8 cellular contexts compared by ENCODE assay signal in the genomic region with DNA sequence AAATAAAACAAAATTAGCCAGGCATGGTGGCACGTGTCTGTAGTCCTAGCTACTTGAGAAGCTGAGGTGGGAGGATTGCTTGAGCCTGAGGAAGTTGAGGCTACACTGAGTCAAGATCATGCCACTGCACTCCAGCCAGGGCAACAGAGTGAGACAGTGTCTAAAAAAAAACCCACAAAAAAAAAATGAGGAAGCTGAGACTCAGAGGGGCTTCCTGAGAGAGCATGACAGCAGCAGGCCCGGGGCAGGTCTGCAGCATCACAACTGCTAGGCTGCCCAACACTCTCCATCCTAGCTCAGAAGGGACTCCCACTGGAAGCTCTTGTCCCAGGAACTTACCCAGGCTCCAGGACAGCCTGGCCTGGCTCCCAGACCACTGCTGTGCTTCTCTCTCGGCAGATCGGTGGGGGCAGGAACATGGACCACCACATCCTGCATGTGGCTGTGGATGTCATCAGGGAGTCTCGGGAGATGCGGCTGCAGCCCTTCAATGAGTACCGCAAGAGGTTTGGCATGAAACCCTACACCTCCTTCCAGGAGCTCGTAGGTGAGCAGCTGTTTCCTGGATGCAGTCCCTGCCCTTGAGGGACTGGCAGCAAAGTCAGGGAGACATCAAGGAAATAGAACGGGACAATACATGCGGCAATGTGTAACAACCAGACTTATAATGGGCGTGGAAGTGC. TPM values are rescaled to one million over a fixed set of nuclear protein-coding genes. Genes with fewer than 3 reads are reported as not detected.
DNase-seq lines count a peak whose midpoint lies in the region; ATAC-seq lines count a peak whose summit lies in the region.

No MANE protein-coding gene starts in this region.

- no peak overlapping the region for H3K4me3 Mint-ChIP-seq in T-helper 17 cell
- no peak overlapping the region for H3K4me3 Mint-ChIP-seq in natural killer cell treated with Interleukin-12 subunit alpha and Interleukin-12 subunit beta and Interleukin-15 and Interleukin-18, amount 100 ng/mL, for 72 hours

- DNase-seq in T-helper 17 cell (no peak), pons (ENCODE audit: low spot score) (peak; percentile 69), mucosa of gallbladder (ENCODE audit: low spot score) (no peak), NCI-H1048 (lab: John Stamatoyannopoulos, UW) (no peak)
- no peak for DNase-seq in natural killer cell treated with Interleukin-12 subunit alpha and Interleukin-12 subunit beta and Interleukin-15 and Interleukin-18, amount 100 ng/mL, for 72 hours (ENCODE audit: low spot score)

- H3K27me3 Mint-ChIP-seq in T-helper 17 cell = peaks cover 68% of the 10 kb centered on the region
- peaks cover 0 to 8% of the 10 kb centered on the region in 2 donors for H3K27me3 Mint-ChIP-seq in natural killer cell treated with Interleukin-12 subunit alpha and Interleukin-12 subunit beta and Interleukin-15 and Interleukin-18, amount 100 ng/mL, for 72 hours

- no peaks in the 10 kb centered on the region for H3K9me3 ChIP-seq in T-helper 17 cell (ENCODE audit: control insufficient read depth, low read length, poor library complexity, severe bottlenecking)

- H3K9me3 Mint-ChIP-seq in natural killer cell treated with Interleukin-12 subunit alpha and Interleukin-12 subunit beta and Interleukin-15 and Interleukin-18, amount 100 ng/mL, for 72 hours = no peaks in the 10 kb centered on the region

- H3K4me1 Mint-ChIP-seq in T-helper 17 cell = peaks cover 6% of the 10 kb centered on the region
- peaks cover 0 to 2% of the 10 kb centered on the region in 2 donors for H3K4me1 Mint-ChIP-seq in natural killer cell treated with Interleukin-12 subunit alpha and Interleukin-12 subunit beta and Interleukin-15 and Interleukin-18, amount 100 ng/mL, for 72 hours (ENCODE audit: low read depth in 2 of 2)

- H3K36me3 Mint-ChIP-seq in T-helper 17 cell (ENCODE audit: low read depth) = peaks cover 4% of the 10 kb centered on the region
- H3K36me3 Mint-ChIP-seq in natural killer cell treated with Interleukin-12 subunit alpha and Interleukin-12 subunit beta and Interleukin-15 and Interleukin-18, amount 100 ng/mL, for 72 hours = no peaks in the 10 kb centered on the region

- no peak overlapping the region for H3K27ac Mint-ChIP-seq in T-helper 17 cell
- H3K27ac Mint-ChIP-seq in natural killer cell treated with Interleukin-12 subunit alpha and Interleukin-12 subunit beta and Interleukin-15 and Interleukin-18, amount 100 ng/mL, for 72 hours = no peak overlapping the region

- peak; percentile 72 for ATAC-seq in GM19351 (IDR thresholded peaks at IDR 0.05; ENCODE audit: unreplicated experiment)
- peak; percentile 79 for ATAC-seq in HG03571 (IDR thresholded peaks at IDR 0.05; ENCODE audit: unreplicated experiment)
- ATAC-seq in T-helper 17 cell = peak; percentile 79
- no peak for ATAC-seq in GM19467 (IDR thresholded peaks at IDR 0.05; ENCODE audit: unreplicated experiment)
- no peak for ATAC-seq in natural killer cell treated with Interleukin-12 subunit alpha and Interleukin-12 subunit beta and Interleukin-15 and Interleukin-18, amount 100 ng/mL, for 72 hours

RNA-seq across cellular contexts. Expression of gene PTGS1, which starts 19.1 kb away (rescaled TPM):
- total RNA-seq in T-helper 17 cell (100 to 1,000 TPM in 1 of 2 donors, 1 to 10 TPM in 1; 3.0 to 123 TPM), mucosa of gallbladder (24.1 TPM)
- total RNA-seq in natural killer cell treated with Interleukin-12 subunit alpha and Interleukin-12 subunit beta and Interleukin-15 and Interleukin-18, amount 100 ng/mL, for 72 hours = under 1 TPM; 0.69 to 0.89 TPM

Comparison
In these comparisons a context has a peak if more than half of its experiments do, and no peak if none do; other contexts are left out.
1. ATAC-seq: peak in GM19351 (single experiment), HG03571 (single experiment) and T-helper 17 cell (single experiment); none in GM19467 (single experiment) and natural killer cell treated with Interleukin-12 subunit alpha and Interleukin-12 subunit beta and Interleukin-15 and Interleukin-18, amount 100 ng/mL, for 72 hours (0 of 2).